In genomic region chr11:111926505-111927391, GRCh38 we compare ENCODE assay signal across 1 cellular context.
TF ChIP-seq lines count a peak whose summit lies in the region.

No MANE protein-coding gene starts in this region.

TF ChIP-seq in K562, 482 proteins besides CTCF, POLR2A, EP300 and RAD21 (continued from another document and continues in another):
- TF ChIP-seq BACH1 (tag; IDR thresholded peaks at IDR 0.05) (no peak), POLR2AphosphoS5 (IDR thresholded peaks at IDR 0.05; ENCODE audit: control insufficient read depth, insufficient read depth, low read depth, low read length) (peak; percentile 82), HDAC6 (IDR thresholded peaks at IDR 0.05; ENCODE audit: low read depth, low read length) (no peak), TCFL5 (CRISPR knock-in tag; conservative IDR thresholded peaks at IDR 0.05) (no peak), TBP (optimal IDR thresholded peaks at IDR 0.05; ENCODE audit: low read depth, low read length) (no peak), SNRNP70 (optimal IDR thresholded peaks at IDR 0.05; ENCODE audit: low read depth, low read length) (no peak), HLTF (IDR thresholded peaks at IDR 0.05) (no peak), MAZ (CRISPR knock-in tag; conservative IDR thresholded peaks at IDR 0.05 in 1 of 2, IDR thresholded peaks at IDR 0.05 in 1 of 2) (peak; percentile 76 to 91), ARID3B (CRISPR knock-in tag; IDR thresholded peaks at IDR 0.05; ENCODE audit: borderline replicate concordance) (no peak), FOSL1 (tag; conservative IDR thresholded peaks at IDR 0.05) (no peak), KDM4B (IDR thresholded peaks at IDR 0.05; ENCODE audit: borderline replicate concordance in 2 of 2, low read depth in 1 of 2) (no peak), HDAC2 (IDR thresholded peaks at IDR 0.05) (0 out of 2 replicates have a peak, but pooled peaks have one; percentile 33), L3MBTL2 (IDR thresholded peaks at IDR 0.05) (peak; percentile 88), KLF10 (CRISPR knock-in tag; IDR thresholded peaks at IDR 0.05) (no peak), ZC3H11A (IDR thresholded peaks at IDR 0.05; ENCODE audit: low read depth, low read length) (no peak), NR4A1 (CRISPR knock-in tag; IDR thresholded peaks at IDR 0.05) (0 out of 2 replicates have a peak, but pooled peaks have one; percentile 64), NR4A1 (tag; IDR thresholded peaks at IDR 0.05) (no peak), KDM5B (IDR thresholded peaks at IDR 0.05; ENCODE audit: insufficient replicate concordance, low read depth, low read length) (peak; percentile 66), ZNF445 (CRISPR knock-in tag; IDR thresholded peaks at IDR 0.05; ENCODE audit: low read depth) (no peak), E2F4 (CRISPR knock-in tag; IDR thresholded peaks at IDR 0.05; ENCODE audit: low read depth) (no peak), ZNF583 (CRISPR knock-in tag; IDR thresholded peaks at IDR 0.05) (peak; percentile 41; the same call in 1 of the 2 replicates), ATF7 (IDR thresholded peaks at IDR 0.05) (peak; percentile 52; the same call in 1 of the 2 replicates), ZFPM2 (CRISPR knock-in tag; IDR thresholded peaks at IDR 0.05) (no peak), HMGN3 (IDR thresholded peaks at IDR 0.05; ENCODE audit: borderline replicate concordance, extremely low read depth, insufficient read length, low read depth, low read length) (peak; percentile 55), XRCC4 (IDR thresholded peaks at IDR 0.05; ENCODE audit: extremely low read depth, insufficient read depth, insufficient read length) (no peak), FOXK1 (CRISPR knock-in tag; IDR thresholded peaks at IDR 0.05; ENCODE audit: borderline replicate concordance) (peak; percentile 42; the same call in 1 of the 2 replicates), SETDB1 (IDR thresholded peaks at IDR 0.05; ENCODE audit: low read length) (no peak), MYNN (IDR thresholded peaks at IDR 0.05) (no peak), MYNN (CRISPR knock-in tag; IDR thresholded peaks at IDR 0.05) (no peak), GTF2B (IDR thresholded peaks at IDR 0.05; ENCODE audit: extremely low read depth, insufficient read length) (no peak), CREM (IDR thresholded peaks at IDR 0.05; ENCODE audit: low read depth) (no peak), CC2D1A (IDR thresholded peaks at IDR 0.05) (no peak), ZKSCAN8 (CRISPR knock-in tag; IDR thresholded peaks at IDR 0.05) (no peak), POLR2G (IDR thresholded peaks at IDR 0.05; ENCODE audit: low read depth, low read length) (peak; percentile 84), HCFC1 (IDR thresholded peaks at IDR 0.05; ENCODE audit: low read depth, low read length) (no peak), ESRRB (CRISPR knock-in tag; IDR thresholded peaks at IDR 0.05; ENCODE audit: borderline replicate concordance) (no peak), KLF6 (CRISPR knock-in tag; IDR thresholded peaks at IDR 0.05; ENCODE audit: borderline replicate concordance) (0 out of 2 replicates have a peak, but pooled peaks have one; percentile 71), NRF1 (conservative IDR thresholded peaks at IDR 0.05 in 1 of 2, IDR thresholded peaks at IDR 0.05 in 1 of 2) (peak; percentile 31 to 46; a peak in 3 of 4 replicates), E2F6 (IDR thresholded peaks at IDR 0.05; ENCODE audit: borderline replicate concordance in 1 of 2, extremely low read depth in 1 of 2, insufficient read depth in 1 of 2, insufficient read length in 1 of 2, low read depth in 1 of 2, low read length in 1 of 2, poor library complexity in 1 of 2, severe bottlenecking in 1 of 2) (peak; percentile 65 to 75), ZBTB9 (CRISPR knock-in tag; IDR thresholded peaks at IDR 0.05) (peak; percentile 59; the same call in 1 of the 2 replicates), XRCC5 (IDR thresholded peaks at IDR 0.05; ENCODE audit: low read depth, low read length) (no peak)
- TF ChIP-seq, protein P1, sequence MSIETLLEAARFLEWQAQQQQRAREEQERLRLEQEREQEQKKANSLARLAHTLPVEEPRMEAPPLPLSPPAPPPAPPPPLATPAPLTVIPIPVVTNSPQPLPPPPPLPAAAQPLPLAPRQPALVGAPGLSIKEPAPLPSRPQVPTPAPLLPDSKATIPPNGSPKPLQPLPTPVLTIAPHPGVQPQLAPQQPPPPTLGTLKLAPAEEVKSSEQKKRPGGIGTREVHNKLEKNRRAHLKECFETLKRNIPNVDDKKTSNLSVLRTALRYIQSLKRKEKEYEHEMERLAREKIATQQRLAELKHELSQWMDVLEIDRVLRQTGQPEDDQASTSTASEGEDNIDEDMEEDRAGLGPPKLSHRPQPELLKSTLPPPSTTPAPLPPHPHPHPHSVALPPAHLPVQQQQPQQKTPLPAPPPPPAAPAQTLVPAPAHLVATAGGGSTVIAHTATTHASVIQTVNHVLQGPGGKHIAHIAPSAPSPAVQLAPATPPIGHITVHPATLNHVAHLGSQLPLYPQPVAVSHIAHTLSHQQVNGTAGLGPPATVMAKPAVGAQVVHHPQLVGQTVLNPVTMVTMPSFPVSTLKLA (conservative IDR thresholded peaks at IDR 0.05), result peak in 1 of 2 experiments; percentile 60; a peak in 2 of 4 replicates
- TF ChIP-seq, protein P2, sequence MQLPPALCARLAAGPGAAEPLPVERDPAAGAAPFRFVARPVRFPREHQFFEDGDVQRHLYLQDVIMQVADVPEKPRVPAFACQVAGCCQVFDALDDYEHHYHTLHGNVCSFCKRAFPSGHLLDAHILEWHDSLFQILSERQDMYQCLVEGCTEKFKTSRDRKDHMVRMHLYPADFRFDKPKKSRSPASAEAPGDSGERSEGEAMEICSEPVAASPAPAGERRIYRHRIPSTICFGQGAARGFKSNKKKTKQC (CRISPR knock-in tag; IDR thresholded peaks at IDR 0.05), result no peak
- TF ChIP-seq, protein P3, sequence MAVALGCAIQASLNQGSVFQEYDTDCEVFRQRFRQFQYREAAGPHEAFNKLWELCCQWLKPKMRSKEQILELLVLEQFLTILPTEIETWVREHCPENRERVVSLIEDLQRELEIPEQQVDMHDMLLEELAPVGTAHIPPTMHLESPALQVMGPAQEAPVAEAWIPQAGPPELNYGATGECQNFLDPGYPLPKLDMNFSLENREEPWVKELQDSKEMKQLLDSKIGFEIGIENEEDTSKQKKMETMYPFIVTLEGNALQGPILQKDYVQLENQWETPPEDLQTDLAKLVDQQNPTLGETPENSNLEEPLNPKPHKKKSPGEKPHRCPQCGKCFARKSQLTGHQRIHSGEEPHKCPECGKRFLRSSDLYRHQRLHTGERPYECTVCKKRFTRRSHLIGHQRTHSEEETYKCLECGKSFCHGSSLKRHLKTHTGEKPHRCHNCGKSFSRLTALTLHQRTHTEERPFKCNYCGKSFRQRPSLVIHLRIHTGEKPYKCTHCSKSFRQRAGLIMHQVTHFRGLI (CRISPR knock-in tag; IDR thresholded peaks at IDR 0.05), result no peak
- TF ChIP-seq, protein P4, sequence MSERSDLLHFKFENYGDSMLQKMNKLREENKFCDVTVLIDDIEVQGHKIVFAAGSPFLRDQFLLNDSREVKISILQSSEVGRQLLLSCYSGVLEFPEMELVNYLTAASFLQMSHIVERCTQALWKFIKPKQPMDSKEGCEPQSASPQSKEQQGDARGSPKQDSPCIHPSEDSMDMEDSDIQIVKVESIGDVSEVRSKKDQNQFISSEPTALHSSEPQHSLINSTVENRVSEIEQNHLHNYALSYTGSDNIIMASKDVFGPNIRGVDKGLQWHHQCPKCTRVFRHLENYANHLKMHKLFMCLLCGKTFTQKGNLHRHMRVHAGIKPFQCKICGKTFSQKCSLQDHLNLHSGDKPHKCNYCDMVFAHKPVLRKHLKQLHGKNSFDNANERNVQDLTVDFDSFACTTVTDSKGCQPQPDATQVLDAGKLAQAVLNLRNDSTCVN (CRISPR knock-in tag; IDR thresholded peaks at IDR 0.05), result 0 out of 2 replicates have a peak, but pooled peaks have one; percentile 42
- TF ChIP-seq, protein P5, sequence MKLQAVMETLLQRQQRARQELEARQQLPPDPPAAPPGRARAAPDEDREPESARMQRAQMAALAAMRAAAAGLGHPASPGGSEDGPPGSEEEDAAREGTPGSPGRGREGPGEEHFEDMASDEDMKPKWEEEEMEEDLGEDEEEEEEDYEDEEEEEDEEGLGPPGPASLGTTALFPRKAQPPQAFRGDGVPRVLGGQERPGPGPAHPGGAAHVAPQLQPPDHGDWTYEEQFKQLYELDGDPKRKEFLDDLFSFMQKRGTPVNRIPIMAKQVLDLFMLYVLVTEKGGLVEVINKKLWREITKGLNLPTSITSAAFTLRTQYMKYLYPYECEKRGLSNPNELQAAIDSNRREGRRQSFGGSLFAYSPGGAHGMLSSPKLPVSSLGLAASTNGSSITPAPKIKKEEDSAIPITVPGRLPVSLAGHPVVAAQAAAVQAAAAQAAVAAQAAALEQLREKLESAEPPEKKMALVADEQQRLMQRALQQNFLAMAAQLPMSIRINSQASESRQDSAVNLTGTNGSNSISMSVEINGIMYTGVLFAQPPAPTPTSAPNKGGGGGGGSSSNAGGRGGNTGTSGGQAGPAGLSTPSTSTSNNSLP (IDR thresholded peaks at IDR 0.05; ENCODE audit: borderline replicate concordance, low read depth, low read length), result no peak
- TF ChIP-seq, protein P6, sequence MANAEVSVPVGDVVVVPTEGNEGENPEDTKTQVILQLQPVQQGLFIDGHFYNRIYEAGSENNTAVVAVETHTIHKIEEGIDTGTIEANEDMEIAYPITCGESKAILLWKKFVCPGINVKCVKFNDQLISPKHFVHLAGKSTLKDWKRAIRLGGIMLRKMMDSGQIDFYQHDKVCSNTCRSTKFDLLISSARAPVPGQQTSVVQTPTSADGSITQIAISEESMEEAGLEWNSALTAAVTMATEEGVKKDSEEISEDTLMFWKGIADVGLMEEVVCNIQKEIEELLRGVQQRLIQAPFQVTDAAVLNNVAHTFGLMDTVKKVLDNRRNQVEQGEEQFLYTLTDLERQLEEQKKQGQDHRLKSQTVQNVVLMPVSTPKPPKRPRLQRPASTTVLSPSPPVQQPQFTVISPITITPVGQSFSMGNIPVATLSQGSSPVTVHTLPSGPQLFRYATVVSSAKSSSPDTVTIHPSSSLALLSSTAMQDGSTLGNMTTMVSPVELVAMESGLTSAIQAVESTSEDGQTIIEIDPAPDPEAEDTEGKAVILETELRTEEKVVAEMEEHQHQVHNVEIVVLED (CRISPR knock-in tag; IDR thresholded peaks at IDR 0.05), result 0 out of 2 replicates have a peak, but pooled peaks have one; percentile 25
- TF ChIP-seq, protein P7, sequence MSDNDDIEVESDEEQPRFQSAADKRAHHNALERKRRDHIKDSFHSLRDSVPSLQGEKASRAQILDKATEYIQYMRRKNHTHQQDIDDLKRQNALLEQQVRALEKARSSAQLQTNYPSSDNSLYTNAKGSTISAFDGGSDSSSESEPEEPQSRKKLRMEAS (CRISPR knock-in tag; IDR thresholded peaks at IDR 0.05), result peak; percentile 61; the same call in 1 of the 2 replicates
- TF ChIP-seq, protein P8, sequence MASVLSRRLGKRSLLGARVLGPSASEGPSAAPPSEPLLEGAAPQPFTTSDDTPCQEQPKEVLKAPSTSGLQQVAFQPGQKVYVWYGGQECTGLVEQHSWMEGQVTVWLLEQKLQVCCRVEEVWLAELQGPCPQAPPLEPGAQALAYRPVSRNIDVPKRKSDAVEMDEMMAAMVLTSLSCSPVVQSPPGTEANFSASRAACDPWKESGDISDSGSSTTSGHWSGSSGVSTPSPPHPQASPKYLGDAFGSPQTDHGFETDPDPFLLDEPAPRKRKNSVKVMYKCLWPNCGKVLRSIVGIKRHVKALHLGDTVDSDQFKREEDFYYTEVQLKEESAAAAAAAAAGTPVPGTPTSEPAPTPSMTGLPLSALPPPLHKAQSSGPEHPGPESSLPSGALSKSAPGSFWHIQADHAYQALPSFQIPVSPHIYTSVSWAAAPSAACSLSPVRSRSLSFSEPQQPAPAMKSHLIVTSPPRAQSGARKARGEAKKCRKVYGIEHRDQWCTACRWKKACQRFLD (CRISPR knock-in tag; IDR thresholded peaks at IDR 0.05), result peak; percentile 82
